8 cellular contexts compared by ENCODE assay signal in the genomic region with DNA sequence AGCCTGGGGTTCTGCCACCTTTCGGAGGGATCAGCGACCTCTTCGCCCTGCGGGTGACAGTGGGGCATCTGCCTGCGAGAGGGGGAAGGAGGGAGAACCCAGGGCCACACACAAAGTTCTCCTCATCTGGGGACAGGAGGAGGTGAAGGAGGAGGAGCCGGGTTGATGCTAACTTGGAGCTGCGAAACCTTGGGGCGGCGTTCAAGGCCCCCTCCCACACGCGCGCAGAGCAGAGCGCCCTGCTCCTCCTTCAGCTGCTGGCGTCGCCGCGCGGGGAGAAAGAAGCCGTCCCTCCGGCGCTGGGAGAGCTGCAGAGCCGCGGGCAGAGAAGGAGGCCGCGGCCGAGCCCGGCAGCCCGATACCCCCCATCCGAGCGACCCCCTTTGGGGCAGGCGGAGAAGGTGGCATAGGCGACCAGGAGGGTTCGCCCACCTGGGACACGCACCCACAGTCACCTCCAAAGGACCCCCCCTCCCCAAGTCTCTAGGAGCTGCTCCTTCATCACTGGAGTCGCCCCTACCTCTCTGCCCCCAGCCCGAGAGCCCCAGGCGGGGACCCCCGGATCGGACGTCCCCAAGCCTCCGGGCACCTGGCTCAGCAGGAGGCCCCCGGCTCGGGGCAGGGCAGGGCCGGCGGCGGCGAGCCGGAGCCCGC. TPM values are rescaled to one million over a fixed set of nuclear protein-coding genes. Genes with fewer than 3 reads are reported as not detected.
DNase-seq lines count a peak whose midpoint lies in the region; ATAC-seq and TF ChIP-seq lines count a peak whose summit lies in the region.

A gene with protein sequence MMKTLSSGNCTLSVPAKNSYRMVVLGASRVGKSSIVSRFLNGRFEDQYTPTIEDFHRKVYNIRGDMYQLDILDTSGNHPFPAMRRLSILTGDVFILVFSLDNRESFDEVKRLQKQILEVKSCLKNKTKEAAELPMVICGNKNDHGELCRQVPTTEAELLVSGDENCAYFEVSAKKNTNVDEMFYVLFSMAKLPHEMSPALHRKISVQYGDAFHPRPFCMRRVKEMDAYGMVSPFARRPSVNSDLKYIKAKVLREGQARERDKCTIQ (plus strand): TSS at position 232 of the 654 bp plus-strand sequence. CDS start 5,979 bp downstream, outside the sequence.

- no peaks in the 10 kb centered on the region for H3K36me3 ChIP-seq in neuronal stem cell (replicated peaks in 1 of 2; ENCODE audit: control insufficient read depth in 2 of 2, insufficient read depth in 2 of 2, low read length in 2 of 2)

- no peaks in the 10 kb centered on the region for H3K9me3 Mint-ChIP-seq in activated CD8-positive, alpha-beta T cell treated with anti-CD3 and anti-CD28 coated beads for 36 hours
- no peaks in the 10 kb centered on the region for H3K9me3 Mint-ChIP-seq in type B pancreatic cell

- H3K27ac ChIP-seq in neuronal stem cell (replicated peaks; ENCODE audit: low read length) = no peak within 1 kb of the TSS

- DNase-seq in M059J (ENCODE audit: low read depth) = peak; percentile 74
- DNase-seq in activated CD8-positive, alpha-beta T cell treated with anti-CD3 and anti-CD28 coated beads for 36 hours = peak; percentile 61
- DNase-seq in fibroblast of mammary gland (ENCODE audit: low read depth) = no peak
- DNase-seq in neuronal stem cell (ENCODE audit: low spot score) = no peak
- DNase-seq in type B pancreatic cell (ENCODE audit: extremely low spot score, unreplicated experiment) = no peak
- no peak for DNase-seq in posterior vena cava (ENCODE audit: low spot score)
- no peak for DNase-seq in OCI-M2 (lab: John Stamatoyannopoulos, UW; ENCODE audit: unreplicated experiment)

- H2BK15ac ChIP-seq in neuronal stem cell (ENCODE audit: low read length) = peak within 1 kb of the TSS; percentile 20

- H3K14ac ChIP-seq in neuronal stem cell (ENCODE audit: low read length) = no peak within 1 kb of the TSS

- H4K8ac ChIP-seq in neuronal stem cell (ENCODE audit: low read depth, low read length) = no peak within 1 kb of the TSS

- CTCF ChIA-PET in activated CD8-positive, alpha-beta T cell treated with anti-CD3 and anti-CD28 coated beads for 36 hours (lab: Charles Lee) = interaction anchor here (1.1 to 1.3 kb wide), 2 partner anchors 8 to 12 kb away, joined by 3 to 4 read pairs; no protein-coding TSS in a partner anchor

- H2BK12ac ChIP-seq in neuronal stem cell (ENCODE audit: low read length) = no peak within 1 kb of the TSS

- no peaks in the 10 kb centered on the region for H3K9me3 ChIP-seq in neuronal stem cell (replicated peaks in 1 of 2; ENCODE audit: control insufficient read depth in 2 of 2, insufficient read depth in 1 of 2, low read depth in 1 of 2, low read length in 2 of 2)

- peak within 1 kb of the TSS; percentile 74 for H3K9ac ChIP-seq in neuronal stem cell (ENCODE audit: low read depth, low read length, poor library complexity)

- H3K4me3 Mint-ChIP-seq in activated CD8-positive, alpha-beta T cell treated with anti-CD3 and anti-CD28 coated beads for 36 hours = peak within 1 kb of the TSS; percentile 70
- peak within 1 kb of the TSS; percentile 80 for H3K4me3 Mint-ChIP-seq in type B pancreatic cell

- TF ChIP-seq CTCF in GM12875 (IDR thresholded peaks at IDR 0.05; ENCODE audit: borderline replicate concordance, insufficient read depth, low read depth, low read length) (0 out of 2 replicates have a peak, but pooled peaks have one; percentile 1), fibroblast of mammary gland (conservative IDR thresholded peaks at IDR 0.05; ENCODE audit: control insufficient read depth, insufficient read depth, low read depth, low read length) (no peak), type B pancreatic cell (conservative IDR thresholded peaks at IDR 0.05) (no peak)
- no peak for TF ChIP-seq CTCF in activated CD8-positive, alpha-beta T cell treated with anti-CD3 and anti-CD28 coated beads for 36 hours (IDR thresholded peaks at IDR 0.05)

- intact Hi-C loops in activated CD8-positive, alpha-beta T cell treated with anti-CD3 and anti-CD28 coated beads for 36 hours (cut with micrococcal nuclease) = no loop called here
- intact Hi-C loops in posterior vena cava (cut with DNase I) = no loop called here

- H3K23ac ChIP-seq in neuronal stem cell (ENCODE audit: low read depth, low read length, poor library complexity) = peak within 1 kb of the TSS; percentile 70

- no peak within 1 kb of the TSS for H3K27ac Mint-ChIP-seq in activated CD8-positive, alpha-beta T cell treated with anti-CD3 and anti-CD28 coated beads for 36 hours
- H3K27ac Mint-ChIP-seq in type B pancreatic cell = no peak within 1 kb of the TSS

- H3K79me1 ChIP-seq in neuronal stem cell (ENCODE audit: low read depth, low read length) = no peaks in the 10 kb centered on the region

- no peak within 1 kb of the TSS for H3K4ac ChIP-seq in neuronal stem cell (ENCODE audit: low read length)

- H2BK120ac ChIP-seq in neuronal stem cell (ENCODE audit: low read depth, low read length) = no peak within 1 kb of the TSS

- no CpG with 5 or more reads among the region's 49 CpGs for WGBS in neuronal stem cell (ENCODE audit: extremely low coverage in 2 of 2, insufficient read length in 2 of 2, insufficient replicate concordance in 1 of 2), 2 donors

- POLR2A ChIA-PET in activated CD8-positive, alpha-beta T cell treated with anti-CD3 and anti-CD28 coated beads for 36 hours (lab: Charles Lee) = interaction anchor here (0.9 to 2.0 kb wide), 2 partner anchors 12 to 283 kb away, joined by 3 to 13 read pairs; no protein-coding TSS in a partner anchor

- peaks cover 3 to 78% (median 42%) of the 10 kb centered on the region in 3 experiments for H3K27me3 ChIP-seq in neuronal stem cell (ENCODE audit: control insufficient read depth in 3 of 3, insufficient read depth in 3 of 3, low read depth in 1 of 3, low read length in 3 of 3)

- H3K4me1 ChIP-seq in neuronal stem cell (ENCODE audit: control insufficient read depth in 2 of 2, insufficient read depth in 1 of 2, low read depth in 1 of 2, low read length in 2 of 2) = peaks cover 4 to 9% of the 10 kb centered on the region in 2 donors

- peaks cover 26% of the 10 kb centered on the region for H3K27me3 Mint-ChIP-seq in activated CD8-positive, alpha-beta T cell treated with anti-CD3 and anti-CD28 coated beads for 36 hours
- H3K27me3 Mint-ChIP-seq in type B pancreatic cell = peaks cover 63% of the 10 kb centered on the region

- H3K18ac ChIP-seq in neuronal stem cell (ENCODE audit: low read length) = peak within 1 kb of the TSS; percentile 86

- peak within 1 kb of the TSS; percentile 46 for H3K4me3 ChIP-seq in GM12875 (ENCODE audit: low read depth, low read length)
- H3K4me3 ChIP-seq in fibroblast of mammary gland (ENCODE audit: control insufficient read depth, low read depth, low read length) = peak within 1 kb of the TSS; percentile 32
- H3K4me3 ChIP-seq in neuronal stem cell (ENCODE audit: low read length in 2 of 2) = peak within 1 kb of the TSS; percentile 49 to 82

- H3K4me2 ChIP-seq in neuronal stem cell (ENCODE audit: insufficient read depth, low read length, poor library complexity, severe bottlenecking) = peak within 1 kb of the TSS; percentile 95

- no peak within 1 kb of the TSS for H4K91ac ChIP-seq in neuronal stem cell (ENCODE audit: low read depth, low read length, poor library complexity)

- ATAC-seq in activated CD8-positive, alpha-beta T cell treated with anti-CD3 and anti-CD28 coated beads for 36 hours = peak; percentile 55

- no peaks in the 10 kb centered on the region for H3K36me3 Mint-ChIP-seq in activated CD8-positive, alpha-beta T cell treated with anti-CD3 and anti-CD28 coated beads for 36 hours (ENCODE audit: low read depth)
- H3K36me3 Mint-ChIP-seq in type B pancreatic cell = no peaks in the 10 kb centered on the region

- peak within 1 kb of the TSS; percentile 64 for H2AK5ac ChIP-seq in neuronal stem cell (ENCODE audit: low read depth, low read length)

- peaks cover 9% of the 10 kb centered on the region for H3K4me1 Mint-ChIP-seq in activated CD8-positive, alpha-beta T cell treated with anti-CD3 and anti-CD28 coated beads for 36 hours (ENCODE audit: low read depth)
- H3K4me1 Mint-ChIP-seq in type B pancreatic cell (ENCODE audit: unreplicated experiment) = peaks cover 4% of the 10 kb centered on the region

- H2AFZ ChIP-seq in neuronal stem cell (ENCODE audit: low read length) = peak within 1 kb of the TSS; percentile 94

- H2BK5ac ChIP-seq in neuronal stem cell (ENCODE audit: low read length) = no peak within 1 kb of the TSS

RNA-seq across cellular contexts. Expression of the gene that starts here (rescaled TPM):
- total RNA-seq in M059J (2014; rRNA removed; shearing (Covaris generic)) = 1.6 and 2.4 TPM in 2 replicates
- not detected for total RNA-seq in activated CD8-positive, alpha-beta T cell treated with anti-CD3 and anti-CD28 coated beads for 36 hours
- polyA plus RNA-seq in neuronal stem cell (2013, experiment 1 of 2) = 0.29 TPM
- polyA plus RNA-seq in neuronal stem cell (2013, experiment 2 of 2) = 0.28 TPM
- total RNA-seq in type B pancreatic cell (ENCODE audit: low replicate concordance) (0.21 and 0.24 TPM in 2 replicates), posterior vena cava (10 to 100 TPM in 1 of 2 donors, 1 to 10 TPM in 1; 5.8 to 13.0 TPM)

Comparison
In these comparisons a context has a peak if more than half of its experiments do, and no peak if none do; other contexts are left out.
1. Peak in DNase-seq and ATAC-seq in activated CD8-positive, alpha-beta T cell treated with anti-CD3 and anti-CD28 coated beads for 36 hours; RNA of the gene not detected or under 1 TPM.